Comparison of ENCODE assay signal across 19 cellular contexts in the genomic region with DNA sequence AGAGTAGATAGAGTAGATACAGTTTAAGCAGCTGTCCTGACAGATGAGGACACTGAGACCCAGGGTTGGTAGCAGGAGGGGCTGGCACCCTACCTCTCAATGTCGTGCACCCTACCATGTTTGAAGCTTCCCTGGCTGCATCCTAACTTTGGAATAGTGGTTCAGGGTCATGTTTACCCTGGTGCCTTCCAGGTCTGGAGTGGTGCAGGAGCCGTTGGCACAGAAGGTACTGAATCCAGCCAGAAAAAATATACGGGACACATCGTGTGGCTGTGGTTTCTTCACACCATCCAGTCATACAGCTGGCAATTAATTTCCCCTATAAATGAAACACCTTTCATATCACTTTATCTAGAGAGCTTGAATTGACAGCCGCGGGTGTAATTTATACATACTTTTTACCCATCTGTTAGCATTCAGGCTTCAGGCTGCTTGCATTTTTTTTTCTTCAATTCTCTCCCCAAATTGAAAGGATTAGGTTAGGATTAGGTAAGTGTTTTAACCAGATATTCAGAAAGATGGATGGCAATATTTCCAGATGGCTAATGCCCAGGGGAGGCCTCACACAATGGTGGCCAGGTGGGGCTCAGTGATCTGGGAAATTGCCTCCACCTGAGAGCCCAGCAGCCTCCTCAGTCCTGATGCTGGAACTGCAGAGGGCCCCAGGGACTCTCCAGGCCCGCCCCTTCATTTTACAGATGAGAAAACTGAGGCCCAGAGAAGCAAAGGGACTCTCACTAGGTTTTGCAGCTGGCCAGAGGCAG.
DNase-seq lines count a peak whose midpoint lies in the region; ATAC-seq and TF ChIP-seq lines count a peak whose summit lies in the region.
"Had no signal": no experiment of that assay in that cellular context is flagged by ENCODE, and none has a peak within 500 bp of the region (broad histone marks: within the 10 kb centered on the region; RNA-seq: fewer than 3 reads in every experiment).

No MANE protein-coding gene starts in this region.

- H2BK15ac ChIP-seq in IMR-90 (ENCODE audit: low read depth, low read length): no peak overlapping the region

- TF ChIP-seq POLR2A in IMR-90 (IDR thresholded peaks at IDR 0.05; ENCODE audit: low read depth, low read length): no peak

- H3K27ac ChIP-seq in IMR-90 (ENCODE audit: insufficient read depth, low read length): no peak overlapping the region
- H3K27ac ChIP-seq: 22Rv1 had no signal

- no peak overlapping the region for H4K5ac ChIP-seq in IMR-90 (ENCODE audit: low read depth, low read length)

- no peak for TF ChIP-seq CTCF in IMR-90 (conservative IDR thresholded peaks at IDR 0.05; ENCODE audit: low read depth, low read length)

- H3K4ac ChIP-seq in IMR-90 (ENCODE audit: low read depth, low read length): no peak overlapping the region

- no peaks in the 10 kb centered on the region for H4K20me1 ChIP-seq in IMR-90 (ENCODE audit: insufficient read depth, low read length)

- peaks cover 10% of the 10 kb centered on the region; the same call in 1 of the 2 replicates for H3K27me3 ChIP-seq in IMR-90 (ENCODE audit: control insufficient read depth, insufficient read depth, low read length)

- no peak overlapping the region for H3K14ac ChIP-seq in IMR-90 (replicated peaks; ENCODE audit: low read depth, low read length)

- H3K23ac ChIP-seq in IMR-90 (ENCODE audit: low read depth, low read length): no peak overlapping the region

- no peaks in the 10 kb centered on the region for H3K36me3 ChIP-seq in IMR-90 (ENCODE audit: control insufficient read depth, insufficient read depth, low read length)

- no peaks in the 10 kb centered on the region for H3K9me3 ChIP-seq in IMR-90 (ENCODE audit: control insufficient read depth, insufficient read depth, low read length)

- ATAC-seq in IMR-90 (ENCODE audit: low read depth) (no peak), left lobe of liver (peak; percentile 71), HG02981 (IDR thresholded peaks at IDR 0.05; ENCODE audit: unreplicated experiment) (no peak)
- ATAC-seq: Right ventricle myocardium inferior had no signal

- no peak overlapping the region for H3K4me2 ChIP-seq in IMR-90 (ENCODE audit: low read depth, low read length)

- no peaks in the 10 kb centered on the region; the same call in 1 of the 2 replicates for H3K4me1 ChIP-seq in IMR-90 (ENCODE audit: control insufficient read depth, insufficient read depth, low read length)

- no peak overlapping the region for H3K18ac ChIP-seq in IMR-90 (ENCODE audit: low read depth, low read length)

- H3K56ac ChIP-seq in IMR-90 (ENCODE audit: extremely low read depth, insufficient read depth, low read length): no peak overlapping the region

- no peak overlapping the region for H4K91ac ChIP-seq in IMR-90 (ENCODE audit: insufficient read depth, low read depth, low read length)

- H3K9ac ChIP-seq in IMR-90 (ENCODE audit: low read depth, low read length): no peak overlapping the region

- dilution Hi-C loops in IMR-90 (cut with HindIII; ENCODE audit: low sequenced_read_pairs, unreplicated experiment): no loop called here

- H2AK9ac ChIP-seq in IMR-90 (replicated peaks; ENCODE audit: low read depth, low read length, poor library complexity): peak overlapping the region; percentile 10

- H3K9me1 ChIP-seq in IMR-90 (ENCODE audit: insufficient read depth, low read length): no peaks in the 10 kb centered on the region

- no peak overlapping the region for H2BK20ac ChIP-seq in IMR-90 (ENCODE audit: low read depth, low read length)

- in situ Hi-C loops in IMR-90 (cut with MboI; ENCODE audit: low sequenced_read_pairs): no loop called here

- H2AFZ ChIP-seq in IMR-90 (replicated peaks; ENCODE audit: low read length, poor library complexity): no peak overlapping the region

- BruUV-seq in IMR-90 (replicated peaks; lab: Mats Ljungman, UMichigan): no TSS peak

- no peak overlapping the region for H3K4me3 ChIP-seq in IMR-90 (ENCODE audit: insufficient read depth, low read depth, low read length)

- DNase-seq in NCI-H1092 treated with DMSO at 0.1 percent for 48 hours (lab: John Stamatoyannopoulos, UW) (peak; percentile 30), NCI-H1092 (lab: John Stamatoyannopoulos, UW) (no peak), IMR-90 (no peak), NCI-H524 (lab: John Stamatoyannopoulos, UW) (peak; percentile 95 to 97), left lobe of liver (ENCODE audit: low spot score) (no peak), HuH-7.5 (ENCODE audit: low spot score) (no peak), SIG-M5 (lab: John Stamatoyannopoulos, UW) (no peak)
- DNase-seq: C1 segment of cervical spinal cord; Calu3; CD8-positive, alpha-beta memory T cell; DMS79; HFFc6; KBM-7; NCI-H2029; NCI-H446 treated with DMSO at 0.1 percent for 48 hours; NCI-H748 treated with DMSO at 0.1 percent for 48 hours had no signal

- no peak overlapping the region for H2BK120ac ChIP-seq in IMR-90 (ENCODE audit: low read depth, low read length)

- POLR2A ChIA-PET in IMR-90 (lab: Charles Lee; ENCODE audit: unreplicated experiment): no interaction called here

- no CpG with 5 or more reads among the region's 7 CpGs for WGBS in IMR-90 (ENCODE audit: extremely low coverage in 2 of 2, insufficient read length in 1 of 2), 2 experiments

- no peak overlapping the region for H2AK5ac ChIP-seq in IMR-90 (ENCODE audit: low read depth, low read length)

- intact Hi-C loops in IMR-90 (cut with micrococcal nuclease): no loop called here

- CTCF ChIA-PET in IMR-90 (lab: Yijun Ruan, JAX): interaction anchor here (0.6 kb wide), 1 partner anchor 143 kb away, joined by 3 read pairs; no protein-coding TSS in a partner anchor

- no peaks in the 10 kb centered on the region for H3K79me1 ChIP-seq in IMR-90 (ENCODE audit: low read depth in 1 of 2, low read length in 2 of 2)

- H2BK5ac ChIP-seq in IMR-90 (ENCODE audit: low read depth, low read length, poor library complexity, severe bottlenecking): no peak overlapping the region

- TF ChIP-seq RAD21 in IMR-90 (IDR thresholded peaks at IDR 0.05; ENCODE audit: low read length): no peak

- H4K8ac ChIP-seq in IMR-90 (ENCODE audit: low read depth in 2 of 2, low read length in 2 of 2): no peak overlapping the region

TF ChIP-seq in IMR-90, 13 proteins besides CTCF, POLR2A, EP300 and RAD21:
- no peak for TF ChIP-seq MAZ (IDR thresholded peaks at IDR 0.05; ENCODE audit: borderline replicate concordance, low read depth, low read length)

Comparison
In these comparisons a context has a peak if more than half of its experiments do, and no peak if none do; other contexts are left out.
1. DNase-seq: peak in NCI-H1092 treated with DMSO at 0.1 percent for 48 hours (single experiment) and NCI-H524 (2 of 2); none in NCI-H1092 (single experiment), IMR-90 (single experiment), left lobe of liver (single experiment), HuH-7.5 (single experiment) and SIG-M5 (single experiment).